ENCODE assay signal across 9 cellular contexts in the genomic region with DNA sequence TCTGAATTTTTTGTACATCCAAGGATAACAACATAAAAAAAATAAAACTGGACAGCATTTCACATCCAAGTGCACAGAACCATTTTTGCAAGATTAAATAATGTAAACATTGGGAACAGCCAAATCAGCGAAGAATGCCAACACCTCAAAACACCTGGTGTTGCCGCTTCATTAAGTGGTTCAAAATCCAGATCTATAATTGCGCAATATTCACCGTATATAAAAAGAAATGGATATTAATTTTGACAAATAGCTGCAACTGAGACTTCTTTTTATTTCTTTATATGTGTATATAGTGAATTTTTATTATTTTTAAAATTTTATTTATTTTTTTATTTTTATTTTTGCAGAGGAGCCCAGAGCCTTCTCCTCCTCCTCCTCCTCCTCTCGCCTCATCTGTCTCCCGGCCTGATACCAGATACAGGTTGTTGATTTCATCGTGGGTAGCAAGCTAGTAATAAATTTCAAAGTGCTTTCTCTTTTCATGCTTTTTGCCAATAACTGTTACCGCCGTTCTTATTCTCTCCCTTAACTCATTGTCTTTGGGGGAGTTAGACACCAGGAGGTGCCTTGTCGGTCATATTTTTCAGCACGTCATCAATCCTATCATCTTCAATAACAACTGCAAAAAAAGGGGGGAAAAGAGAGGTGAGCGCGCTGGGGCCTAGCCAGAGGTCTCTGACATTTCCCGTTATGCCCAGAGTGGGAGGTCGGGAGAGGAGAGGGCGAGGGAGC. TPM values are rescaled to one million over a fixed set of nuclear protein-coding genes. Genes with fewer than 3 reads are reported as not detected.
DNase-seq lines count a peak whose midpoint lies in the region; ATAC-seq and TF ChIP-seq lines count a peak whose summit lies in the region.
"Had no signal": no experiment of that assay in that cellular context is flagged by ENCODE, and none has a peak within 500 bp of the region (broad histone marks: within the 10 kb centered on the region; RNA-seq: fewer than 3 reads in every experiment).

No MANE protein-coding gene starts in this region.

- no peaks in the 10 kb centered on the region for H4K20me1 ChIP-seq in fibroblast of lung (ENCODE audit: control insufficient read depth, extremely low read depth, insufficient read depth, low read length)
- H4K20me1 ChIP-seq in neural progenitor cell (ENCODE audit: low read depth): peaks cover 33% of the 10 kb centered on the region

- H3K4me2 ChIP-seq in fibroblast of lung (ENCODE audit: extremely low read depth, insufficient read depth, low read length) (peak overlapping the region; percentile 95), neural progenitor cell (peak overlapping the region; percentile 94)

- no peaks in the 10 kb centered on the region for H3K9me3 Mint-ChIP-seq in CD4-positive, alpha-beta T cell
- H3K9me3 Mint-ChIP-seq in neural progenitor cell: no peaks in the 10 kb centered on the region

- no peak overlapping the region for H3K27ac Mint-ChIP-seq in CD4-positive, alpha-beta T cell
- no peak overlapping the region for H3K27ac Mint-ChIP-seq in neural progenitor cell

- no peak for TF ChIP-seq CTCF in CD4-positive, alpha-beta T cell (IDR thresholded peaks at IDR 0.05)
- no peak for TF ChIP-seq CTCF in fibroblast of lung (conservative IDR thresholded peaks at IDR 0.05 in 1 of 2, IDR thresholded peaks at IDR 0.05 in 1 of 2; ENCODE audit: low read depth in 1 of 2, low read length in 2 of 2)
- no peak for TF ChIP-seq CTCF in neural progenitor cell (IDR thresholded peaks at IDR 0.05)

- H3K36me3 ChIP-seq in fibroblast of lung (ENCODE audit: control insufficient read depth, insufficient read depth, low read length) (no peaks in the 10 kb centered on the region), neural progenitor cell (no peaks in the 10 kb centered on the region)

- peak overlapping the region; percentile 92 for H3K9ac ChIP-seq in fibroblast of lung (ENCODE audit: insufficient read depth, low read length)
- no peak overlapping the region for H3K9ac ChIP-seq in neural progenitor cell

- peaks cover 68% of the 10 kb centered on the region for H3K27me3 ChIP-seq in CD4-positive, alpha-beta T cell (ENCODE audit: control insufficient read depth, insufficient read depth, low read length)
- H3K27me3 ChIP-seq in fibroblast of lung (ENCODE audit: control insufficient read depth, insufficient read depth, low read length) (no peaks in the 10 kb centered on the region), neural progenitor cell (peaks cover 88% of the 10 kb centered on the region)

- CTCF ChIA-PET in CD4-positive, alpha-beta T cell (lab: Charles Lee): no interaction called here

- H3K36me3 Mint-ChIP-seq in CD4-positive, alpha-beta T cell (ENCODE audit: low read depth): no peaks in the 10 kb centered on the region
- peaks cover 3% of the 10 kb centered on the region for H3K36me3 Mint-ChIP-seq in neural progenitor cell

- DNase-seq in CD4-positive, alpha-beta T cell: no peak
- DNase-seq in RKO (ENCODE audit: low spot score): peak; percentile 30
- DNase-seq in fibroblast of lung (ENCODE audit: low read depth in 2 of 2): no peak
- no peak for DNase-seq in neural progenitor cell (ENCODE audit: low spot score)
- DNase-seq in 8988T: no peak
- no peak for DNase-seq in occipital lobe (lab: John Stamatoyannopoulos, UW)
- DNase-seq: SW 1271 had no signal

- POLR2A ChIA-PET in CD4-positive, alpha-beta T cell (lab: Charles Lee): interaction anchor here (1.0 kb wide), 1 partner anchor 25 kb away, joined by 3 read pairs; a partner anchor contains a TSS

- H3K27me3 Mint-ChIP-seq in CD4-positive, alpha-beta T cell: peaks cover 76% of the 10 kb centered on the region
- H3K27me3 Mint-ChIP-seq in neural progenitor cell (ENCODE audit: insufficient read depth, low read depth): peaks cover 30% of the 10 kb centered on the region

- H3K79me2 ChIP-seq in fibroblast of lung (ENCODE audit: control insufficient read depth, insufficient read depth, low read length): peaks cover 31% of the 10 kb centered on the region
- H3K79me2 ChIP-seq in neural progenitor cell (ENCODE audit: low read depth): peaks cover 4% of the 10 kb centered on the region

- no peaks in the 10 kb centered on the region for H3K9me3 ChIP-seq in CD4-positive, alpha-beta T cell (ENCODE audit: control insufficient read depth, low read length)
- H3K9me3 ChIP-seq in fibroblast of lung (ENCODE audit: control insufficient read depth, insufficient read depth, low read depth, low read length) (no peaks in the 10 kb centered on the region), neural progenitor cell (ENCODE audit: low read depth) (no peaks in the 10 kb centered on the region)

- peaks cover 30% of the 10 kb centered on the region for H3K4me1 ChIP-seq in fibroblast of lung (ENCODE audit: control insufficient read depth, extremely low read depth, insufficient read depth, low read length)
- H3K4me1 ChIP-seq in neural progenitor cell: peaks cover 29% of the 10 kb centered on the region

- H3F3A ChIP-seq in neural progenitor cell (ENCODE audit: low read depth): peaks cover 54% of the 10 kb centered on the region

- no peak overlapping the region for H2AFZ ChIP-seq in fibroblast of lung (ENCODE audit: low read length)
- no peak overlapping the region for H2AFZ ChIP-seq in neural progenitor cell (replicated peaks)

- H3K4me1 Mint-ChIP-seq in CD4-positive, alpha-beta T cell (ENCODE audit: low read depth): peaks cover 17% of the 10 kb centered on the region
- H3K4me1 Mint-ChIP-seq in neural progenitor cell: peaks cover 38% of the 10 kb centered on the region

- intact Hi-C loops in CD4-positive, alpha-beta T cell (cut with DNase I, micrococcal nuclease): no loop called here

- ATAC-seq in CD4-positive, alpha-beta T cell (ENCODE audit: poor library complexity): no peak
- ATAC-seq in HG02610 (IDR thresholded peaks at IDR 0.05; ENCODE audit: unreplicated experiment) (no peak), GM19328 (IDR thresholded peaks at IDR 0.05; ENCODE audit: unreplicated experiment) (no peak)

- no peak overlapping the region for H3K27ac ChIP-seq in CD4-positive, alpha-beta T cell (ENCODE audit: low read depth, low read length)
- peak overlapping the region; percentile 53 for H3K27ac ChIP-seq in fibroblast of lung (ENCODE audit: insufficient read depth, low read length)
- no peak overlapping the region for H3K27ac ChIP-seq in neural progenitor cell

- H3K4me3 ChIP-seq in fibroblast of lung (replicated peaks in 1 of 4; ENCODE audit: control extremely low read depth in 1 of 4, insufficient read depth in 1 of 4, low read depth in 3 of 4, low read length in 4 of 4) (peak overlapping the region; percentile 77 to 99 (median 88)), neural progenitor cell (peak overlapping the region; percentile 95)

- H3K4me3 Mint-ChIP-seq in CD4-positive, alpha-beta T cell: peak overlapping the region; percentile 76
- peak overlapping the region; percentile 95 for H3K4me3 Mint-ChIP-seq in neural progenitor cell

RNA-seq across cellular contexts. Expression of a gene that starts 2.7 kb away (rescaled TPM):
- 1 to 10 TPM; 2.3 TPM for total RNA-seq in CD4-positive, alpha-beta T cell
- total RNA-seq in fibroblast of lung: 44.2 and 79.9 TPM in 2 replicates
- polyA plus RNA-seq in fibroblast of lung: 94.9 and 156 TPM in 2 replicates
- 142 and 220 TPM in 2 replicates for polyA plus RNA-seq in fibroblast of lung (2012)
- polyA minus RNA-seq in fibroblast of lung (ENCODE audit: low replicate concordance): 38.9 and 62.1 TPM in 2 replicates
- 6.0 and 11.4 TPM in 2 replicates for total RNA-seq in neural progenitor cell (ENCODE audit: low replicate concordance)
- total RNA-seq in occipital lobe: 77.2 TPM

RNA-seq across cellular contexts. Expression of a gene that starts 24.7 kb away (rescaled TPM):
- total RNA-seq in CD4-positive, alpha-beta T cell: 10 to 100 TPM; 17.2 to 17.6 TPM
- total RNA-seq in fibroblast of lung: 21.8 and 26.9 TPM in 2 replicates
- polyA plus RNA-seq in fibroblast of lung: 25.7 and 31.9 TPM in 2 replicates
- 25.5 and 34.3 TPM in 2 replicates for polyA plus RNA-seq in fibroblast of lung (2012)
- polyA minus RNA-seq in fibroblast of lung (ENCODE audit: low replicate concordance): 45.2 and 78.8 TPM in 2 replicates
- total RNA-seq in neural progenitor cell (ENCODE audit: low replicate concordance): 6.7 and 18.9 TPM in 2 replicates
- total RNA-seq in occipital lobe: 17.5 TPM
